In genomic region chr11:82855616-82856015, GRCh38 we compare ENCODE assay signal across 24 cellular contexts.
"Had no signal": no experiment of that assay in that cellular context is flagged by ENCODE, and none has a peak within 500 bp of the region (broad histone marks: within the 10 kb centered on the region; RNA-seq: fewer than 3 reads in every experiment).

No MANE protein-coding gene starts in this region.

- H3K4me2 ChIP-seq: hepatocyte had no signal

- H3K27ac Mint-ChIP-seq: naive thymus-derived CD8-positive, alpha-beta T cell; nephron progenitor cell; stimulated activated memory B cell treated with anti-CD40 and anti-IgM and Interleukin-4, amounts not matched to agents 10 μg/mL and 1 μg/mL and 100 μg/mL, for 72 hours had no signal

- H3K27me3 Mint-ChIP-seq: naive thymus-derived CD8-positive, alpha-beta T cell; stimulated activated memory B cell treated with anti-CD40 and anti-IgM and Interleukin-4, amounts not matched to agents 10 μg/mL and 1 μg/mL and 100 μg/mL, for 72 hours had no signal

- H3K27me3 ChIP-seq: dorsolateral prefrontal cortex, foreskin keratinocyte, gastroesophageal sphincter, heart left ventricle, hepatocyte, right atrium auricular region, testis, tibial artery, upper lobe of left lung had no signal

- H3K4me3 Mint-ChIP-seq: naive thymus-derived CD8-positive, alpha-beta T cell; nephron progenitor cell; stimulated activated memory B cell treated with anti-CD40 and anti-IgM and Interleukin-4, amounts not matched to agents 10 μg/mL and 1 μg/mL and 100 μg/mL, for 72 hours had no signal

- H3K9me3 Mint-ChIP-seq: naive thymus-derived CD8-positive, alpha-beta T cell had no signal

- ATAC-seq: esophagus mucosa; foreskin keratinocyte; gastroesophageal sphincter; heart left ventricle; left ventricle myocardium superior; lower lobe of right lung; naive thymus-derived CD8-positive, alpha-beta T cell; sciatic nerve; stimulated activated memory B cell treated with anti-CD40 and anti-IgM and Interleukin-4, amounts not matched to agents 10 μg/mL and 1 μg/mL and 100 μg/mL, for 72 hours; stimulated activated naive CD8-positive, alpha-beta T cell treated with anti-CD3 and anti-CD28 coated beads, Interleukin-15, Interleukin-2, amounts not matched to agents 100 U/mL and 50 U/mL, for 24 hours had no signal

- H3K36me3 ChIP-seq: gastroesophageal sphincter, lower lobe of right lung, prostate gland, right atrium auricular region, tibial artery, upper lobe of left lung had no signal

- H3K4me3 ChIP-seq: dorsolateral prefrontal cortex, gastroesophageal sphincter, heart left ventricle, hepatocyte, lower lobe of right lung, prostate gland, right atrium auricular region, testis, tibial artery, upper lobe of left lung had no signal

- H3K4me1 ChIP-seq: lower lobe of right lung, prostate gland, testis had no signal

- H2AFZ ChIP-seq: hepatocyte had no signal

- H3K27ac ChIP-seq: dorsolateral prefrontal cortex, epithelial cell of prostate, foreskin keratinocyte, gastroesophageal sphincter, heart left ventricle, hepatocyte, lower lobe of right lung, prostate gland, right atrium auricular region, testis, tibial artery, upper lobe of left lung had no signal

- H3K4me1 Mint-ChIP-seq: nephron progenitor cell had no signal

- H3K9me3 ChIP-seq: gastroesophageal sphincter, heart left ventricle, lower lobe of right lung, prostate gland, right atrium auricular region, testis, tibial artery, upper lobe of left lung had no signal

- DNase-seq: dorsolateral prefrontal cortex; effector CD4-positive, alpha-beta T cell; foreskin keratinocyte; heart left ventricle; kidney glomerular epithelial cell; left ventricle myocardium superior; lower lobe of right lung; naive thymus-derived CD8-positive, alpha-beta T cell; nephron progenitor cell; nucleus accumbens; stimulated activated CD4-positive, alpha-beta T cell treated with anti-CD3 and anti-CD28 coated beads, Interleukin-4, amount 100 ng/mL, for 4 hours; stimulated activated naive CD8-positive, alpha-beta T cell treated with anti-CD3 and anti-CD28 coated beads, Interleukin-15, Interleukin-2, amounts not matched to agents 100 U/mL and 50 U/mL, for 24 hours; substantia nigra; testis; tibial artery had no signal
